ENCODE assay signal across 8 cellular contexts in the genomic region with DNA sequence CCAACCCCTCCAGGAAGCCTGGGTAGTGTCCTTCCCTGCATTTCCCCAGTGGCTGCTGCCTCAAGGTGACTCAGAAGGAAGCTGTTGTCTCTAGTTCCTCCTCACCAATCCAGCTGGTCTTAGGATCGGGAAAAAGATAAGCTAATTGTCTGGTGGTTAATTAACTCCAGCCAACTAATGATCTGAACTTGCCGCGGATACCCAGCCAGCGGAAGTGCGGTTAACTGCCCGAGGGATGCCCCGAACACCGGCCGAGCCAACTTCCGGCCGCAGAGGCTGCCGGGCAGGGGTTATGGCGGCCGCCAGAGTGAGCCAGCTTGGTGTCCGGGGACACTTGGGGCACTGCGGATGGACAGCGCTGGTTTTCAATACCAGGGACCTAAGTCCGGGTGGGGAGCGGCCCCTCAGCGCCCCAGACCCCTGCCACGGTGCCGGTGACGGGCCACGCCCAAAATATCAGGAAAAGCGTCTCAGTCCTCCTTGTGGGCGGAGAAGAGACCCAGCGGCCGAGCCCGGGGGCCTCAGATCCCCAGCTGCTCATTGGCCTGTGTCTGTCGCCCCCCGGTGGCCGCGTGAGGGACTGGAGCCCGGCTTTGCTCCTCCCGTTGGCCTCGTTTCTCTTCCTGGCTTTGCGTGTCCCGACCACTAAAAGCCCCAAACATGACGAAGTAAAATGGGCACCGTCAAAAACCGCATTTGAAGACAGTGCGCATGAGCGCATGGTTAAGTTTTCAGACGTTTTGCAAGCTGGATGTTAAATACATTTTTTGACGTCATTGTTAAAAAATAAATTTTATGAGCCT. TPM values are rescaled to one million over a fixed set of nuclear protein-coding genes. Genes with fewer than 3 reads are reported as not detected.
DNase-seq lines count a peak whose midpoint lies in the region; ATAC-seq and TF ChIP-seq lines count a peak whose summit lies in the region.

No MANE protein-coding gene starts in this region.

- no peak for TF ChIP-seq EP300 in esophagus muscularis mucosa (IDR thresholded peaks at IDR 0.05)

- CTCF ChIA-PET in PC-9 (lab: Charles Lee) = interaction anchor here (0.7 to 1.7 kb wide), 5 partner anchors 10 to 116 kb away, joined by 4 to 7 read pairs (median 5); a partner anchor contains a TSS

- no peaks in the 10 kb centered on the region for H3K9me3 ChIP-seq in PC-9 (ENCODE audit: insufficient read depth, low read depth)
- no peaks in the 10 kb centered on the region for H3K9me3 ChIP-seq in esophagus muscularis mucosa
- H3K9me3 ChIP-seq in muscle layer of duodenum (ENCODE audit: control insufficient read depth in 1 of 2, low read length in 2 of 2) = no peaks in the 10 kb centered on the region

- H3K36me3 ChIP-seq in PC-9 (ENCODE audit: low read depth) (no peaks in the 10 kb centered on the region), esophagus muscularis mucosa (no peaks in the 10 kb centered on the region), muscle layer of duodenum (ENCODE audit: control insufficient read depth in 1 of 2, insufficient read depth in 2 of 2, low read length in 2 of 2) (no peaks in the 10 kb centered on the region)

- H3K4me1 ChIP-seq in PC-9 (replicated peaks; ENCODE audit: insufficient read depth) = peaks cover 11% of the 10 kb centered on the region; the same call in 1 of the 2 replicates
- H3K4me1 ChIP-seq in esophagus muscularis mucosa = peaks cover 6 to 12% (median 9%) of the 10 kb centered on the region in 4 donors
- peaks cover 0 to 6% of the 10 kb centered on the region in 2 donors for H3K4me1 ChIP-seq in muscle layer of duodenum (ENCODE audit: control insufficient read depth in 1 of 2, insufficient read depth in 2 of 2, low read length in 2 of 2)

- DNase-seq in DMS153 (lab: John Stamatoyannopoulos, UW) (peak; percentile 74), PC-9 (peak; percentile 84 to 97), esophagus muscularis mucosa (ENCODE audit: extremely low spot score) (peak; percentile 98)
- peak; percentile 90 for DNase-seq in Jurkat, Clone E6-1 (ENCODE audit: low read depth, low spot score)
- peak; percentile 99 for DNase-seq in activated T-cell treated with anti-CD3 and anti-CD28 coated beads, Interleukin-2, amount 50 U/mL, for 48 hours
- DNase-seq in stimulated activated CD8-positive, alpha-beta memory T cell treated with anti-CD3 and anti-CD28 coated beads, Interleukin-7, amount 100 ng/mL, for 24 hours (ENCODE audit: low read depth) = peak; percentile 95

- peak; percentile 92 for TF ChIP-seq CTCF in PC-9 (conservative IDR thresholded peaks at IDR 0.05)
- peak in 2 of 3 experiments; percentile 97 to 98 for TF ChIP-seq CTCF in esophagus muscularis mucosa (IDR thresholded peaks at IDR 0.05)

- peak overlapping the region; percentile 67 for H3K4me3 ChIP-seq in Jurkat, Clone E6-1 (ENCODE audit: low read length)
- peak overlapping the region; percentile 79 for H3K4me3 ChIP-seq in PC-9
- peak overlapping the region; percentile 67 to 75 (median 68) for H3K4me3 ChIP-seq in esophagus muscularis mucosa
- H3K4me3 ChIP-seq in muscle layer of duodenum (ENCODE audit: low read depth in 1 of 2, low read length in 2 of 2) = peak overlapping the region; percentile 70 to 74

- H3K27ac ChIP-seq in PC-9 = peak overlapping the region; percentile 94
- H3K27ac ChIP-seq in esophagus muscularis mucosa (replicated peaks in 1 of 4) = peak overlapping the region; percentile 88 to 91 (median 90)
- peak overlapping the region; percentile 74 for H3K27ac ChIP-seq in muscle layer of duodenum (ENCODE audit: low read length)

- peak; percentile 94 for ATAC-seq in GM21529 (IDR thresholded peaks at IDR 0.05; ENCODE audit: unreplicated experiment)

- 1% methylated on average over 23 of the region's 45 CpGs for WGBS in esophagus muscularis mucosa

- H3K9me2 ChIP-seq in PC-9 (ENCODE audit: insufficient read depth) = no peaks in the 10 kb centered on the region

- no peaks in the 10 kb centered on the region for H4K20me1 ChIP-seq in PC-9 (ENCODE audit: insufficient read depth)

- peaks cover 39% of the 10 kb centered on the region for H3F3A ChIP-seq in PC-9 (ENCODE audit: insufficient read depth, low read depth)

- peak; percentile 59 for TF ChIP-seq POLR2A in esophagus muscularis mucosa (IDR thresholded peaks at IDR 0.05; ENCODE audit: low read depth)

- no peaks in the 10 kb centered on the region for H3K79me2 ChIP-seq in PC-9 (ENCODE audit: low read depth)

- POLR2A ChIA-PET in PC-9 (lab: Charles Lee; ENCODE audit: unreplicated experiment) = interaction anchor here (0.6 to 0.7 kb wide), 3 partner anchors 97 to 302 kb away, joined by 3 read pairs; no protein-coding TSS in a partner anchor

- H3K4me2 ChIP-seq in PC-9 = peak overlapping the region; percentile 78

- H2AFZ ChIP-seq in PC-9 = peak overlapping the region; percentile 85

- H3K27me3 ChIP-seq in PC-9 (ENCODE audit: insufficient read depth, low read depth) = no peaks in the 10 kb centered on the region
- peaks cover 0 to 5% (median 0%) of the 10 kb centered on the region in 4 donors for H3K27me3 ChIP-seq in esophagus muscularis mucosa
- no peaks in the 10 kb centered on the region for H3K27me3 ChIP-seq in muscle layer of duodenum (ENCODE audit: low read depth, low read length)

- intact Hi-C loops in PC-9 (cut with micrococcal nuclease; ENCODE audit: unreplicated experiment) = loop anchor here (1.0 to 2.0 kb wide), 4 partner anchors 33 to 185 kb away; a partner anchor contains a TSS
- intact Hi-C loops in esophagus muscularis mucosa (cut with DNase I) = loop anchor here (10.0 kb wide), 1 partner anchor 153 kb away; no protein-coding TSS in a partner anchor

- TSS peak; percentile 99 for BruUV-seq in PC-9 (replicated peaks; lab: Mats Ljungman, UMichigan)

RNA-seq across cellular contexts. Expression of a gene that starts 10.2 kb away (rescaled TPM):
- polyA plus RNA-seq in Jurkat, Clone E6-1 (2012; ENCODE audit: insufficient read depth, insufficient read length) = not detected
- total RNA-seq in PC-9 (2021) (98.2 and 99.7 TPM in 2 replicates), esophagus muscularis mucosa (not detected)

RNA-seq across cellular contexts. Expression of a gene that starts 14.8 kb away (rescaled TPM):
- 37.7 TPM for polyA plus RNA-seq in Jurkat, Clone E6-1 (2012; ENCODE audit: insufficient read depth, insufficient read length)
- 41.5 and 50.1 TPM in 2 replicates for total RNA-seq in PC-9 (2021)
- total RNA-seq in esophagus muscularis mucosa = 10 to 100 TPM; 41.9 to 47.2 (median 43.9) TPM

RNA-seq across cellular contexts. Expression of a gene that starts 38.1 kb away (rescaled TPM):
- not detected for polyA plus RNA-seq in Jurkat, Clone E6-1 (2012; ENCODE audit: insufficient read depth, insufficient read length)
- total RNA-seq in PC-9 (2021) (19.9 and 23.4 TPM in 2 replicates), esophagus muscularis mucosa (not detected)

RNA-seq across cellular contexts. Expression of a gene that starts 43.5 kb away (rescaled TPM):
- 38.8 TPM for polyA plus RNA-seq in Jurkat, Clone E6-1 (2012; ENCODE audit: insufficient read depth, insufficient read length)
- total RNA-seq in PC-9 (2021) (79.9 and 84.8 TPM in 2 replicates), esophagus muscularis mucosa (10 to 100 TPM; 33.8 to 61.6 (median 46.8) TPM)

RNA-seq across cellular contexts. Expression of a gene that starts 51.2 kb away (rescaled TPM):
- polyA plus RNA-seq in Jurkat, Clone E6-1 (2012; ENCODE audit: insufficient read depth, insufficient read length) = 2.1 TPM
- total RNA-seq in PC-9 (2021) (61.2 and 77.4 TPM in 2 replicates), esophagus muscularis mucosa (not detected)

Comparison
In these comparisons a context has a peak if more than half of its experiments do, and no peak if none do; other contexts are left out.
1. Peak in every context shown above with its lines: DNase-seq, ATAC-seq, H3K4me3 ChIP-seq and H3K27ac ChIP-seq.
2. RNA of a gene that starts 10.2 kb away (total RNA-seq): 98.2 to 99.7 TPM in PC-9; not detected in esophagus muscularis mucosa; every median in the first group is over 10 times any median in the second.
3. RNA of a gene that starts 38.1 kb away (total RNA-seq): 19.9 to 23.4 TPM in PC-9; not detected in esophagus muscularis mucosa; every median in the first group is over 10 times any median in the second.